In the genomic region with DNA sequence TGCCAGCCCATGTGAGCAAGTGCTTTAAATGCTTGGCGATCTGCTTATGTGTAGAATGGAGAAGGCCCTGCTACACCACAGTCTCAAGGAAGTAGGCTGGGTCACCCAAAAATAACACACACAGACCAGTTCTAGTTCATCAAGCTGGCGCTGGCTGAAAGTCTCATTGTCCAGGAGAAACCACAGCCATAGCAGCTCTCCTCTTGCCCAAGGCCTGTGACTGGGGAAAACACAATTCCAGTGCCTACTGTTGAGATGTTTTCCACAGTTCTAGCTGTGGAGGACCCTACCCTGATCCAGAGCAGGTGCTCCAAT, we compare ENCODE assay signal across 14 cellular contexts. TPM values are rescaled to one million over a fixed set of nuclear protein-coding genes. Genes with fewer than 3 reads are reported as not detected.
"Had no signal": no experiment of that assay in that cellular context is flagged by ENCODE, and none has a peak within 500 bp of the region (broad histone marks: within the 10 kb centered on the region; RNA-seq: fewer than 3 reads in every experiment).

No MANE protein-coding gene starts in this region.

RNA-seq across cellular contexts. Expression of gene CTAGE4, which starts 4.1 kb away (rescaled TPM):
- total RNA-seq: gastrocnemius medialis, lung microvascular endothelial cell had no signal

RNA-seq across cellular contexts. Expression of gene ARHGEF35, which starts 16.5 kb away (rescaled TPM):
- total RNA-seq: lung microvascular endothelial cell had no signal

RNA-seq across cellular contexts. Expression of gene OR2A14, which starts 56.1 kb away (rescaled TPM):
- total RNA-seq: activated CD8-positive, alpha-beta T cell treated with anti-CD3 and anti-CD28 coated beads, Interleukin-2, amount 10 ng/mL, durations not matched to agents 7 days and 5 days; activated T-helper 1 cell treated with anti-CD3 and anti-CD28 coated beads, Interleukin-12 subunit alpha, Interleukin-12 subunit beta, Interleukin-2, Interleukin-4 antibody, amounts not matched to agents 30 ng/mL and 10 ng/mL and 1 ng/mL, durations not matched to agents 14 hours and 24 hours and 36 hours; esophagus muscularis mucosa; gastrocnemius medialis; left ventricle myocardium inferior; lung microvascular endothelial cell; natural killer cell; osteoblast; posterior vena cava; renal cortical epithelial cell; sigmoid colon; smooth muscle cell; temporal lobe; vagina had no signal
